ENCODE assay signal across 1 cellular context in genomic region chr12:56118688-56119045, GRCh38.
TF ChIP-seq lines count a peak whose summit lies in the region.

No MANE protein-coding gene starts in this region.

TF ChIP-seq in endothelial cell of umbilical vein, 7 proteins besides CTCF, POLR2A, EP300 and RAD21:
- no peak for TF ChIP-seq FOS (IDR thresholded peaks at IDR 0.05; ENCODE audit: borderline replicate concordance, insufficient read depth, low read length)
